In the genomic region with DNA sequence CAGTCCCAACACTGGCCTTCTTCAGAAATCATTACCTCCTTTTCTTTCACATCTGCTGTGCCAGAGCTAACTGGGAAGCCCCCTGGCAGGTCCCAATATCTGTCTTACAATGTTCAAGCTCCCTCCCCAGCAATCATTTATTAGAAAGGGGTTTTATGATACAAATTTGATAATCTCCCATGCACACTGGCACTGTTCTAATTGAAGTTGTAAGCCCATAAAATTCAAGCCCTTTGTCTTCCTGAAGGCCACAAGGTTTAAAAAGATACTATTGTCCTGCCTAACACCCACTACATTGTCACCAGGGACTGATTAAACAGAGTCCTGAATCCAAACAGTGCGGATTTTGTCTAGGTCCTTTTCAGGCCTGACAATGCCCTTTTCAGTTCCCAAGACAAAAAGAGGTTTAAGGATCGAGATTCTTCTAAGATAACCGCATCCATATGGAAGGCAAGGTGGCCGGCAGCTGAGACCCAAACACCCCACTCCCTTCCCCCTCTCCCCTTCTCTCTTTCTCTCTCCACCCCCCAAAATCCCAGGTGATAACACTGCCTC, we compare ENCODE assay signal across 24 cellular contexts. TPM values are rescaled to one million over a fixed set of nuclear protein-coding genes. Genes with fewer than 3 reads are reported as not detected.
"Had no signal": no experiment of that assay in that cellular context is flagged by ENCODE, and none has a peak within 500 bp of the region (broad histone marks: within the 10 kb centered on the region; RNA-seq: fewer than 3 reads in every experiment).

No MANE protein-coding gene starts in this region.

- H3K9me3 Mint-ChIP-seq: central memory CD8-positive, alpha-beta T cell; mesothelial cell of epicardium; nephron; stimulated activated naive B cell treated with anti-CD40 and anti-IgM and Interleukin-4, amounts not matched to agents 10 μg/mL and 1 μg/mL and 100 μg/mL, for 72 hours; stimulated activated naive CD8-positive, alpha-beta T cell treated with anti-CD3 and anti-CD28 coated beads, Interleukin-15, amount 100 ng/mL, for 72 hours had no signal

- DNase-seq: effector memory CD4-positive, alpha-beta T cell; foreskin fibroblast; kidney glomerular epithelial cell; mammary epithelial cell; stimulated activated CD4-positive, alpha-beta T cell treated with anti-CD3 and anti-CD28 coated beads, Interleukin-2, amount 100 ng/mL, for 24 hours; stimulated activated CD4-positive, alpha-beta T cell treated with anti-CD3 and anti-CD28 coated beads, Interleukin-4, amount 100 ng/mL, for 4 hours; stimulated activated naive B cell treated with anti-CD40 and anti-IgM and Interleukin-4, amounts not matched to agents 10 μg/mL and 1 μg/mL and 100 μg/mL, for 72 hours; stimulated activated naive CD8-positive, alpha-beta T cell treated with anti-CD3 and anti-CD28 coated beads, Interleukin-15, amount 100 ng/mL, for 72 hours; trophoblast cell had no signal

- H3K36me3 Mint-ChIP-seq: mesothelial cell of epicardium had no signal

- H3K4me1 Mint-ChIP-seq: central memory CD8-positive, alpha-beta T cell; nephron had no signal

- H3K9me3 ChIP-seq: esophagus muscularis mucosa, gastroesophageal sphincter, neutrophil, right atrium auricular region, sigmoid colon had no signal

- H3K36me3 ChIP-seq: esophagus muscularis mucosa, gastroesophageal sphincter, neutrophil, right atrium auricular region, sigmoid colon had no signal

- H3K27ac ChIP-seq: epithelial cell of prostate, esophagus muscularis mucosa, gastroesophageal sphincter, neutrophil, right atrium auricular region, sigmoid colon, skin epidermis had no signal

- H3K4me3 Mint-ChIP-seq: central memory CD8-positive, alpha-beta T cell; mesothelial cell of epicardium; stimulated activated naive B cell treated with anti-CD40 and anti-IgM and Interleukin-4, amounts not matched to agents 10 μg/mL and 1 μg/mL and 100 μg/mL, for 72 hours; stimulated activated naive CD8-positive, alpha-beta T cell treated with anti-CD3 and anti-CD28 coated beads, Interleukin-15, amount 100 ng/mL, for 72 hours had no signal

- H3K27ac Mint-ChIP-seq: mesothelial cell of epicardium; nephron; stimulated activated naive B cell treated with anti-CD40 and anti-IgM and Interleukin-4, amounts not matched to agents 10 μg/mL and 1 μg/mL and 100 μg/mL, for 72 hours; stimulated activated naive CD8-positive, alpha-beta T cell treated with anti-CD3 and anti-CD28 coated beads, Interleukin-15, amount 100 ng/mL, for 72 hours had no signal

- H3K4me3 ChIP-seq: esophagus muscularis mucosa, gastroesophageal sphincter, right atrium auricular region, sigmoid colon, skin epidermis had no signal

- ATAC-seq: gastroesophageal sphincter; left lobe of liver; stimulated activated naive B cell treated with anti-CD40 and anti-IgM and Interleukin-4, amounts not matched to agents 10 μg/mL and 1 μg/mL and 100 μg/mL, for 72 hours; stimulated activated naive CD8-positive, alpha-beta T cell treated with anti-CD3 and anti-CD28 coated beads, Interleukin-15, amount 100 ng/mL, for 72 hours had no signal

RNA-seq across cellular contexts. Expression of a gene that starts 3.3 kb away (rescaled TPM):
- total RNA-seq: esophagus muscularis mucosa, gastroesophageal sphincter, left lobe of liver, mesothelial cell of epicardium, osteocyte, posterior vena cava, right atrium auricular region, sigmoid colon, subcutaneous adipose tissue had no signal
- polyA plus RNA-seq: sigmoid colon had no signal

RNA-seq across cellular contexts. Expression of a gene that starts 59.0 kb away (rescaled TPM):
- total RNA-seq: gastroesophageal sphincter, lower leg skin, mammary epithelial cell, mesothelial cell of epicardium, osteocyte, posterior vena cava, right atrium auricular region, sigmoid colon, subcutaneous adipose tissue had no signal
- polyA plus RNA-seq: mammary epithelial cell, sigmoid colon had no signal
